In the genomic region with DNA sequence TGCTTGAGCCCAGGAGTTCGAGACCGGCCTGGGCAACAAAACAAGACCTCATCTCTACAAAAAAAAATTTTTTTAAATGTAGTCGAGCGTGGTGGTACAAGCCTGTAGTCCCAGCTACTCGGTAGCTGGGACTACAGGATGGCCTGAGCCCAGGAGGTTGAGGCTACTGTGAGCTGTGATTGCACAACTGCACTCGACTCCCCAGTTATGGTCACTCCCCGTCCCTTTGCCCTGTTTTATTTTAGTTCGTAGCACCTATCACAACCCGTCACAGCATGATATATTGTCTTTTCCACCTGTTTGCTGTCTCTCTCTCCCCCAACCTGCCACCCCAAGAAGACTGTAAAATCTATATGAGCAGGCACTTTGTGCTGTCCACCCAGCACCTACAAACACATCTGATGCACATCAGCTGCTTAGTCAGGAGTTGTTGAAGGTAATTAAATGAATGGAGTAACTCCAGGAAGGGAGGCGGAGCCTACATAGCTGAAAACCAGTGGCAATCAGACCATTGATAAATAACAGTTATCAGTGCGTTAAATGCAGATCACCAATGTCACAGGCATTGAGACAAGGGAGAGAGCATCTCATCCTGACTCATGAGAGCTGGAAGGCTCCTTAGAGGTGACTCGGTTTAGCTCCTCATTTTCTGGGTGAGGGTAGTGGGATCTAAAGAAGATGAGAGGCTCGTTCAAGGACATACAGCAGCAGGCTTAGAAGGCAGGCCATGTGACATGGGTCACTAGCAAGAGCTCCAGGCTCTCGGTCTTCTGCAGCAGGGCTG, we compare ENCODE assay signal across 17 cellular contexts. TPM values are rescaled to one million over a fixed set of nuclear protein-coding genes. Genes with fewer than 3 reads are reported as not detected.
DNase-seq lines count a peak whose midpoint lies in the region; ATAC-seq, FAIRE-seq and TF ChIP-seq lines count a peak whose summit lies in the region.
"Had no signal": no experiment of that assay in that cellular context is flagged by ENCODE, and none has a peak within 500 bp of the region (broad histone marks: within the 10 kb centered on the region; RNA-seq: fewer than 3 reads in every experiment).

No MANE protein-coding gene starts in this region.

- H3K36me3 Mint-ChIP-seq in neural progenitor cell: no peaks in the 10 kb centered on the region

- no peak overlapping the region for H3K23ac ChIP-seq in H1 (ENCODE audit: insufficient read length)

- no peak overlapping the region for H4K91ac ChIP-seq in H1 (replicated peaks; ENCODE audit: insufficient read length, low read length)

- no peak overlapping the region for H2AK5ac ChIP-seq in H1 (ENCODE audit: low read depth, low read length)

- H3K14ac ChIP-seq in H1 (ENCODE audit: insufficient read length): no peak overlapping the region

- BruUV-seq in HepG2 (replicated peaks; lab: Mats Ljungman, UMichigan): no TSS peak

- intact Hi-C loops in HepG2 (cut with micrococcal nuclease; ENCODE audit: unreplicated experiment): no loop called here
- intact Hi-C loops in right lobe of liver (cut with DNase I): no loop called here

- WGBS in HepG2 (ENCODE audit: low lambda C conversion rate): 30% methylated on average over 14 of the region's 14 CpGs
- 66% methylated on average over 12 of the region's 14 CpGs for WGBS in right lobe of liver (ENCODE audit: insufficient coverage, low coverage, low lambda C conversion rate, missing lambda C conversion rate)
- 89% methylated on average over 14 of the region's 14 CpGs; no CpG with 5 or more reads in 1 of the 2 experiments for WGBS in H1 (ENCODE audit: extremely low coverage in 1 of 2, insufficient coverage in 1 of 2, insufficient read length in 1 of 2, insufficient replicate concordance in 2 of 2, low coverage in 1 of 2, low lambda C conversion rate in 2 of 2, missing lambda C conversion rate in 1 of 2), 2 experiments

- H3K9me3 ChIP-seq in HepG2 (ENCODE audit: low read length): 0 out of 2 replicates have a peak, but pooled peaks cover 7% of the 10 kb centered on the region
- H3K9me3 ChIP-seq in right lobe of liver: no peaks in the 10 kb centered on the region
- peaks cover 0 to 3% of the 10 kb centered on the region in 2 experiments; a peak in 1 of 4 replicates for H3K9me3 ChIP-seq in H1 (ENCODE audit: insufficient read depth in 2 of 2, low read depth in 1 of 2, low read length in 1 of 2)
- no peaks in the 10 kb centered on the region for H3K9me3 ChIP-seq in neural progenitor cell (ENCODE audit: low read depth)
- H3K9me3 ChIP-seq: BLaER1, Caco-2 had no signal

- H2BK20ac ChIP-seq in H1 (ENCODE audit: low read length): no peak overlapping the region

- CTCF ChIA-PET in HepG2 (lab: Yijun Ruan, JAX; ENCODE audit: low intra/inter-chr PET ratio, low total read pairs) (no interaction called here), H1 (lab: Charles Lee; ENCODE audit: partially characterized antibody) (interaction anchor here (0.6 to 2.7 kb wide), 5 partner anchors 14 to 509 kb away, joined by 3 to 12 read pairs (median 5); a partner anchor contains a TSS)

- H2BK5ac ChIP-seq in H1 (ENCODE audit: low read depth, low read length): no peak overlapping the region

- no peaks in the 10 kb centered on the region for H3K27me3 ChIP-seq in HepG2 (ENCODE audit: control insufficient read depth in 1 of 2, insufficient read depth in 2 of 2, low read length in 2 of 2)
- no peaks in the 10 kb centered on the region for H3K27me3 ChIP-seq in right lobe of liver
- no peaks in the 10 kb centered on the region for H3K27me3 ChIP-seq in H1 (replicated peaks in 1 of 4; ENCODE audit: control insufficient read depth in 3 of 4, extremely low read depth in 1 of 4, insufficient read depth in 3 of 4, low read length in 3 of 4)
- no peaks in the 10 kb centered on the region for H3K27me3 ChIP-seq in neural progenitor cell
- H3K27me3 ChIP-seq: BLaER1 had no signal

- no peaks in the 10 kb centered on the region for H3F3A ChIP-seq in neural progenitor cell (ENCODE audit: low read depth)

- H3K4me3 Mint-ChIP-seq in neural progenitor cell: no peak overlapping the region
- H3K4me3 Mint-ChIP-seq: CD8-positive, alpha-beta memory T cell had no signal

- no peak for TF ChIP-seq CTCF in HepG2 (CRISPR knock-in tag; IDR thresholded peaks at IDR 0.05)
- TF ChIP-seq CTCF in right lobe of liver (IDR thresholded peaks at IDR 0.05): no peak
- TF ChIP-seq CTCF in H1 (IDR thresholded peaks at IDR 0.05; ENCODE audit: control extremely low read depth in 1 of 3, insufficient read depth in 1 of 3, low read depth in 1 of 3, low read length in 3 of 3): no peak
- no peak for TF ChIP-seq CTCF in neural progenitor cell (IDR thresholded peaks at IDR 0.05)

- H2AFZ ChIP-seq in HepG2 (ENCODE audit: low read length) (no peak overlapping the region), H1 (ENCODE audit: low read length) (peak overlapping the region; percentile 55; the same call in 1 of the 2 replicates), neural progenitor cell (replicated peaks) (peak overlapping the region; percentile 57)

- no peaks in the 10 kb centered on the region for H4K20me1 ChIP-seq in HepG2 (ENCODE audit: insufficient read depth, low read length)
- no peaks in the 10 kb centered on the region for H4K20me1 ChIP-seq in H1 (replicated peaks in 1 of 2; ENCODE audit: control insufficient read depth in 1 of 2, insufficient read depth in 2 of 2, low read length in 2 of 2)
- no peaks in the 10 kb centered on the region for H4K20me1 ChIP-seq in neural progenitor cell (ENCODE audit: low read depth)
- H4K20me1 ChIP-seq: BLaER1 had no signal

- H3K4me1 ChIP-seq in HepG2 (ENCODE audit: insufficient read depth, low read length): peaks cover 28% of the 10 kb centered on the region
- H3K4me1 ChIP-seq in right lobe of liver: no peaks in the 10 kb centered on the region
- H3K4me1 ChIP-seq in H1 (replicated peaks in 1 of 4; ENCODE audit: control insufficient read depth in 3 of 4, insufficient read depth in 4 of 4, low read length in 3 of 4): no peaks in the 10 kb centered on the region
- no peaks in the 10 kb centered on the region for H3K4me1 ChIP-seq in neural progenitor cell
- H3K4me1 ChIP-seq: BLaER1, Caco-2 had no signal

- in situ Hi-C loops in HepG2 (cut with HindIII; ENCODE audit: extremely low pct_ligation_motif_present, low pct_unique_long_range_greater_than_20kb): no loop called here

- TF ChIP-seq EP300 in HepG2 (IDR thresholded peaks at IDR 0.05; ENCODE audit: low read depth in 2 of 2, low read length in 2 of 2) (no peak), HepG2 (CRISPR knock-in tag; IDR thresholded peaks at IDR 0.05; ENCODE audit: borderline replicate concordance) (no peak), H1 (IDR thresholded peaks at IDR 0.05; ENCODE audit: borderline replicate concordance in 1 of 2, low read depth in 2 of 2, low read length in 2 of 2) (no peak)

- H3K18ac ChIP-seq in H1 (ENCODE audit: extremely low read depth, low read length): no peak overlapping the region; the same call in 1 of the 2 replicates

- no peak overlapping the region for H4K5ac ChIP-seq in H1 (ENCODE audit: insufficient read length, low read depth, low read length)

- no peaks in the 10 kb centered on the region for H3K23me2 ChIP-seq in H1 (ENCODE audit: low read depth, low read length)

- POLR2A ChIA-PET in HepG2 (lab: Yijun Ruan, JAX): interaction anchor here (1.0 kb wide), 1 partner anchor 14 kb away, joined by 3 read pairs; no protein-coding TSS in a partner anchor
- POLR2A ChIA-PET in H1 (lab: Charles Lee; ENCODE audit: partially characterized antibody): interaction anchor here (1.3 to 3.0 kb wide), 2 partner anchors 12 to 14 kb away, joined by 4 to 13 read pairs; a partner anchor contains a TSS

- H3K4me1 Mint-ChIP-seq in neural progenitor cell: peaks cover 2% of the 10 kb centered on the region
- H3K4me1 Mint-ChIP-seq: CD8-positive, alpha-beta memory T cell had no signal

- H3K4me3 ChIP-seq in HepG2 (replicated peaks in 1 of 3; ENCODE audit: insufficient read depth in 1 of 3, low read depth in 2 of 3, low read length in 3 of 3): no peak overlapping the region
- H3K4me3 ChIP-seq in right lobe of liver: no peak overlapping the region
- H3K4me3 ChIP-seq in H1 (ENCODE audit: extremely low read depth in 1 of 4, insufficient read depth in 2 of 4, low read depth in 3 of 4, low read length in 4 of 4): no peak overlapping the region
- H3K4me3 ChIP-seq in neural progenitor cell: no peak overlapping the region
- H3K4me3 ChIP-seq: BLaER1 had no signal

- no peak overlapping the region for H2BK120ac ChIP-seq in H1 (replicated peaks; ENCODE audit: low read depth, low read length)

- H3K4me2 ChIP-seq in HepG2 (ENCODE audit: low read depth, low read length) (peak overlapping the region; percentile 11; the same call in 1 of the 2 replicates), H1 (ENCODE audit: insufficient read depth in 1 of 2, low read depth in 2 of 2, low read length in 2 of 2) (no peak overlapping the region), neural progenitor cell (no peak overlapping the region)
- H3K4me2 ChIP-seq: BLaER1 had no signal

- H3K4ac ChIP-seq in H1 (replicated peaks; ENCODE audit: insufficient read length, low read depth, low read length): no peak overlapping the region

- no peak overlapping the region for H4K8ac ChIP-seq in H1 (ENCODE audit: extremely low read depth, insufficient read depth, low read length)

- no peak overlapping the region for H2BK15ac ChIP-seq in H1 (ENCODE audit: low read length)

- DNase-seq in HepG2 (ENCODE audit: low spot score) (no peak), right lobe of liver (no peak), H1 (ENCODE audit: low read depth in 1 of 2, low spot score in 2 of 2) (no peak), neural progenitor cell (ENCODE audit: low spot score) (no peak), inferior parietal cortex (ENCODE audit: extremely low spot score) (no peak), GM03348 (ENCODE audit: low spot score) (no peak)
- DNase-seq: 8988T; AML-193; Caco-2; CD8-positive, alpha-beta memory T cell; DND-41; GDM1; H7 had no signal

- H3K27ac Mint-ChIP-seq in neural progenitor cell: no peak overlapping the region

- H3K79me2 ChIP-seq in HepG2 (ENCODE audit: insufficient read depth, low read length) (no peaks in the 10 kb centered on the region), H1 (ENCODE audit: control insufficient read depth in 1 of 2, insufficient read depth in 2 of 2, low read length in 2 of 2) (no peaks in the 10 kb centered on the region), neural progenitor cell (ENCODE audit: low read depth) (no peaks in the 10 kb centered on the region)

- H3K27me3 Mint-ChIP-seq in neural progenitor cell (ENCODE audit: insufficient read depth, low read depth): peaks cover 7% of the 10 kb centered on the region

- ATAC-seq in HepG2 (peak; percentile 21), right lobe of liver (no peak), HG03439 (IDR thresholded peaks at IDR 0.05; ENCODE audit: unreplicated experiment) (no peak)

- no peak for TF ChIP-seq RAD21 in HepG2 (CRISPR knock-in tag; IDR thresholded peaks at IDR 0.05)
- TF ChIP-seq RAD21 in H1 (IDR thresholded peaks at IDR 0.05 in 1 of 2, conservative IDR thresholded peaks at IDR 0.05 in 1 of 2; ENCODE audit: low read depth in 2 of 2, low read length in 2 of 2): no peak

- H3K79me1 ChIP-seq in H1 (ENCODE audit: low read depth, low read length): no peaks in the 10 kb centered on the region

- no peaks in the 10 kb centered on the region for H3K36me3 ChIP-seq in HepG2 (replicated peaks in 1 of 2; ENCODE audit: control insufficient read depth in 1 of 2, insufficient read depth in 2 of 2, low read length in 2 of 2)
- H3K36me3 ChIP-seq in right lobe of liver: no peaks in the 10 kb centered on the region
- H3K36me3 ChIP-seq in H1 (ENCODE audit: control insufficient read depth in 2 of 4, insufficient read depth in 4 of 4, low read length in 3 of 4): no peaks in the 10 kb centered on the region
- H3K36me3 ChIP-seq in neural progenitor cell: no peaks in the 10 kb centered on the region
- H3K36me3 ChIP-seq: BLaER1 had no signal

- H3K9me3 Mint-ChIP-seq in neural progenitor cell: no peaks in the 10 kb centered on the region

- H3K56ac ChIP-seq in H1 (replicated peaks; ENCODE audit: insufficient read length, low read depth, low read length): no peak overlapping the region

- H3K9ac ChIP-seq in HepG2 (ENCODE audit: insufficient read depth, low read depth, low read length) (no peak overlapping the region), H1 (replicated peaks in 1 of 4; ENCODE audit: extremely low read depth in 1 of 4, low read depth in 3 of 4, low read length in 3 of 4) (no peak overlapping the region), neural progenitor cell (no peak overlapping the region)
- H3K9ac ChIP-seq: BLaER1 had no signal

- H3K27ac ChIP-seq in HepG2 (ENCODE audit: extremely low read length, insufficient read depth, low read length) (no peak overlapping the region), right lobe of liver (no peak overlapping the region), H1 (ENCODE audit: low read depth, low read length) (no peak overlapping the region), neural progenitor cell (no peak overlapping the region)
- H3K27ac ChIP-seq: BLaER1, HL-60 had no signal

- TF ChIP-seq POLR2A in HepG2 (IDR thresholded peaks at IDR 0.05; ENCODE audit: insufficient read depth in 1 of 2, low read depth in 2 of 2, low read length in 2 of 2) (no peak), right lobe of liver (IDR thresholded peaks at IDR 0.05) (no peak), H1 (IDR thresholded peaks at IDR 0.05; ENCODE audit: control extremely low read depth in 1 of 2, low read depth in 2 of 2, low read length in 2 of 2) (no peak)

- FAIRE-seq in HepG2 (lab: Jason Lieb, UNC) (no peak), H1 (lab: Jason Lieb, UNC) (no peak)
- FAIRE-seq: GM19239 had no signal

- no peak overlapping the region for H2BK12ac ChIP-seq in H1 (ENCODE audit: low read depth, low read length)

RNA-seq across cellular contexts. Expression of a gene that starts 14.4 kb away (rescaled TPM):
- total RNA-seq in HepG2 (2016; rRNA removed; fragmentation: Illumina TruSeq; extraction: Trizol) (171 and 256 TPM in 2 replicates), right lobe of liver (10 to 100 TPM; 18.2 to 39.5 (median 26.7) TPM), neural progenitor cell (ENCODE audit: low replicate concordance) (170 and 239 TPM in 2 replicates)
- 45.6 and 51.1 TPM in 2 replicates for total RNA-seq in HepG2 (2016; cell fraction: cytosol; rRNA removed; fragmentation: Illumina TruSeq; extraction: Trizol; ENCODE audit: low read depth)
- 169 and 245 TPM in 2 replicates for total RNA-seq in HepG2 (2016; cell fraction: insoluble cytoplasmic fraction; rRNA removed; fragmentation: Illumina TruSeq; extraction: Trizol)
- total RNA-seq in HepG2 (2016; cell fraction: membrane; rRNA removed; fragmentation: Illumina TruSeq; extraction: Trizol): 82.9 and 105 TPM in 2 replicates
- total RNA-seq in HepG2 (2016; cell fraction: nucleus; rRNA removed; fragmentation: Illumina TruSeq; extraction: Trizol): 118 and 127 TPM in 2 replicates
- polyA plus RNA-seq in HepG2 (2011; rRNA removed) (72.1 and 90.3 TPM in 2 replicates), H1 (2011; rRNA removed) (38.0 and 60.3 TPM in 2 replicates)
- 47.0 and 59.7 TPM in 2 replicates for polyA plus RNA-seq in HepG2 (2011; cell fraction: cytosol; rRNA removed)
- 59.5 and 68.9 TPM in 2 replicates for polyA plus RNA-seq in HepG2 (2011; cell fraction: nucleus; rRNA removed)
- polyA plus RNA-seq in HepG2 (2012): 84.6 and 86.2 TPM in 2 replicates
- 10.5 and 11.9 TPM in 2 replicates for polyA plus RNA-seq in HepG2 (2016; cell fraction: cytosol; fragmentation: Illumina TruSeq; extraction: Trizol; ENCODE audit: low read depth)
- polyA plus RNA-seq in HepG2 (2016; cell fraction: insoluble cytoplasmic fraction; fragmentation: Illumina TruSeq; extraction: Trizol; ENCODE audit: low read depth): 147 and 153 TPM in 2 replicates
- 23.2 and 29.4 TPM in 2 replicates for polyA plus RNA-seq in HepG2 (2016; cell fraction: membrane; fragmentation: Illumina TruSeq; extraction: Trizol; ENCODE audit: low read depth)
- polyA plus RNA-seq in HepG2 (2016; cell fraction: nucleus; fragmentation: Illumina TruSeq; extraction: Trizol; ENCODE audit: insufficient read depth, low read depth): 96.3 and 98.6 TPM in 2 replicates
- 14.6 and 43.6 TPM in 2 replicates for polyA minus RNA-seq in HepG2 (2011; rRNA and poly(A)+ RNA removed; ENCODE audit: low replicate concordance)
- 68.8 and 71.0 TPM in 2 replicates for polyA minus RNA-seq in HepG2 (2011; cell fraction: cytosol; rRNA and poly(A)+ RNA removed)
- 98.6 and 107 TPM in 2 replicates for polyA minus RNA-seq in HepG2 (2011; cell fraction: nucleus; rRNA and poly(A)+ RNA removed)
- 136 and 139 TPM in 2 replicates for total RNA-seq in H1 (2021; fragmentation: NEBNext Ultra II Directional; extraction: Animal tissue kit (Norgen Biotek cat#: 25700))
- polyA plus RNA-seq in H1 (2011; cell fraction: cytosol; rRNA removed): 81.4 TPM
- 62.1 TPM for polyA plus RNA-seq in H1 (2011; cell fraction: nucleus; rRNA removed)
- 82.5 to 129 TPM (median 99.5 TPM) in 4 replicates for polyA plus RNA-seq in H1 (2012, experiment 1 of 2)
- 12.7 TPM for polyA plus RNA-seq in H1 (2012, experiment 2 of 2)
- 99.4 TPM for polyA plus RNA-seq in H1 (2013, experiment 1 of 2)
- 96.9 TPM for polyA plus RNA-seq in H1 (2013, experiment 2 of 2)
- polyA minus RNA-seq in H1 (2011; rRNA and poly(A)+ RNA removed): 80.5 and 106 TPM in 2 replicates
- polyA minus RNA-seq in H1 (2011; cell fraction: cytosol; rRNA and poly(A)+ RNA removed): 67.3 TPM
- 60.1 TPM for polyA minus RNA-seq in H1 (2011; cell fraction: nucleus; rRNA and poly(A)+ RNA removed)
